3 cellular contexts compared by ENCODE assay signal in genomic region chr2:147945660-147946059, GRCh38.
A peak's percentile ranks its signal among the peaks of the same experiment; 100 is the strongest.
TF ChIP-seq lines count a peak whose summit lies in the region.

No MANE protein-coding gene starts in this region.

TF ChIP-seq in GM23338, 12 proteins besides CTCF, POLR2A, EP300 and RAD21 (continues in another document):
- TF ChIP-seq REST (IDR thresholded peaks at IDR 0.05; ENCODE audit: unreplicated experiment), result peak; percentile 72

TF ChIP-seq in SK-N-SH, 30 proteins besides CTCF, POLR2A, EP300 and RAD21:
- peak; percentile 93 for TF ChIP-seq REST (IDR thresholded peaks at IDR 0.05; ENCODE audit: low read depth, low read length)
- no peak for TF ChIP-seq MEF2A (IDR thresholded peaks at IDR 0.05; ENCODE audit: borderline replicate concordance, low read depth)
- no peak for TF ChIP-seq TEAD4 (IDR thresholded peaks at IDR 0.05; ENCODE audit: borderline replicate concordance, insufficient read depth)

TF ChIP-seq in endothelial cell of umbilical vein, 7 proteins besides CTCF, POLR2A, EP300 and RAD21:
- TF ChIP-seq FOS (IDR thresholded peaks at IDR 0.05; ENCODE audit: borderline replicate concordance, insufficient read depth, low read length) (no peak), JUN (IDR thresholded peaks at IDR 0.05; ENCODE audit: borderline replicate concordance, insufficient read depth, insufficient read length, low read depth) (no peak), POLR2AphosphoS5 (IDR thresholded peaks at IDR 0.05; ENCODE audit: insufficient read depth, low read depth, low read length) (no peak), GATA2 (IDR thresholded peaks at IDR 0.05; ENCODE audit: insufficient read depth, insufficient read length, low read depth, low read length) (no peak), EZH2 (IDR thresholded peaks at IDR 0.05; ENCODE audit: borderline replicate concordance, low read depth, low read length, severe bottlenecking) (no peak), MAX (IDR thresholded peaks at IDR 0.05; ENCODE audit: insufficient read depth, insufficient read length) (no peak), MYC (IDR thresholded peaks at IDR 0.05; ENCODE audit: low read depth, low read length) (no peak)
